2 cellular contexts compared by ENCODE assay signal in the genomic region with DNA sequence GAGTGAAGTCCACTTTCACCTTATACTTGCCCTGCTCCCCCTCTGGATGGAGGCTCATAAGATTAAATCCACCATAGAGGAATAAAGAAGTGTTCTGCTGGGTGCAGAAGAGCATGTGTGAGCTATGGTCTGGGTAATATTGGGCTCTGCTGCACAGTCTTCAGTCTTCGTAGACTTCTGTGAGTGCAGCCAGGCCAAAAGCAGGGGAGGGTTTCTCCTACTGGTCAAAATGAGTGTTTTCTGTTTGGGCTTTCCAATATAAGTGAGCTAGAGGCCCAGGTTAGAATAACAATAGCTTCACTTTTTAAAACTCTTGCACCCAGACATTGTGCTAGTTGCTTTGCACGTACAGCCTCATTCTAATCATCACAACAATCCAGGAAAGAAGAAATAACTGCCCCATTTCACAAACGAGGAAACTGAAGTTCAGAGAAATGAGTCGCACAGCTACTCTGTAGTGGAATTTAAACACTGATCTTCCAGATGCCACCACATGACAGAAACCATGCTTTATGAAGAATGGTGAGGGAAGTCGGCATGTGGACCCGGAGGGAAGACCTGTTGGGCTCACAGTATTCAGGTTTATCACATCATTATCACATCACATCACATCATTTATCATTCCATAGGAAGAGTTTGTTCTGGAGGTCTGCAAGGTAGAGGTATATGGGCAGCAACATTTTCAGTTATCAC.
TF ChIP-seq lines count a peak whose summit lies in the region.

No MANE protein-coding gene starts in this region.

TF ChIP-seq in IMR-90, 13 proteins besides CTCF, POLR2A, EP300 and RAD21 (continued from another document):
- TF ChIP-seq, protein P1, sequence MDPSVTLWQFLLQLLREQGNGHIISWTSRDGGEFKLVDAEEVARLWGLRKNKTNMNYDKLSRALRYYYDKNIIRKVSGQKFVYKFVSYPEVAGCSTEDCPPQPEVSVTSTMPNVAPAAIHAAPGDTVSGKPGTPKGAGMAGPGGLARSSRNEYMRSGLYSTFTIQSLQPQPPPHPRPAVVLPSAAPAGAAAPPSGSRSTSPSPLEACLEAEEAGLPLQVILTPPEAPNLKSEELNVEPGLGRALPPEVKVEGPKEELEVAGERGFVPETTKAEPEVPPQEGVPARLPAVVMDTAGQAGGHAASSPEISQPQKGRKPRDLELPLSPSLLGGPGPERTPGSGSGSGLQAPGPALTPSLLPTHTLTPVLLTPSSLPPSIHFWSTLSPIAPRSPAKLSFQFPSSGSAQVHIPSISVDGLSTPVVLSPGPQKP (IDR thresholded peaks at IDR 0.05; ENCODE audit: borderline replicate concordance, low read depth, low read length) = no peak
- TF ChIP-seq RCOR1 (IDR thresholded peaks at IDR 0.05; ENCODE audit: insufficient replicate concordance, low read length) (no peak), CEBPB (IDR thresholded peaks at IDR 0.05; ENCODE audit: low read depth, low read length) (no peak), FOS (IDR thresholded peaks at IDR 0.05; ENCODE audit: low read depth, low read length) (no peak), MAZ (IDR thresholded peaks at IDR 0.05; ENCODE audit: borderline replicate concordance, low read depth, low read length) (no peak), BHLHE40 (IDR thresholded peaks at IDR 0.05; ENCODE audit: low read depth, low read length) (no peak), RFX5 (IDR thresholded peaks at IDR 0.05; ENCODE audit: low read depth, low read length) (no peak), MAFK (IDR thresholded peaks at IDR 0.05; ENCODE audit: low read depth, low read length) (no peak), MXI1 (IDR thresholded peaks at IDR 0.05; ENCODE audit: borderline replicate concordance, low read depth, low read length) (no peak), NFE2L2 (IDR thresholded peaks at IDR 0.05; ENCODE audit: low read depth, low read length) (no peak), SMC3 (IDR thresholded peaks at IDR 0.05; ENCODE audit: low read depth, low read length) (no peak)
- TF ChIP-seq, protein P2, sequence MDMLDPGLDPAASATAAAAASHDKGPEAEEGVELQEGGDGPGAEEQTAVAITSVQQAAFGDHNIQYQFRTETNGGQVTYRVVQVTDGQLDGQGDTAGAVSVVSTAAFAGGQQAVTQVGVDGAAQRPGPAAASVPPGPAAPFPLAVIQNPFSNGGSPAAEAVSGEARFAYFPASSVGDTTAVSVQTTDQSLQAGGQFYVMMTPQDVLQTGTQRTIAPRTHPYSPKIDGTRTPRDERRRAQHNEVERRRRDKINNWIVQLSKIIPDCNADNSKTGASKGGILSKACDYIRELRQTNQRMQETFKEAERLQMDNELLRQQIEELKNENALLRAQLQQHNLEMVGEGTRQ (IDR thresholded peaks at IDR 0.05; ENCODE audit: low read depth, low read length) = no peak

TF ChIP-seq in SK-N-SH, 30 proteins besides CTCF, POLR2A, EP300 and RAD21:
- TF ChIP-seq, protein P3, sequence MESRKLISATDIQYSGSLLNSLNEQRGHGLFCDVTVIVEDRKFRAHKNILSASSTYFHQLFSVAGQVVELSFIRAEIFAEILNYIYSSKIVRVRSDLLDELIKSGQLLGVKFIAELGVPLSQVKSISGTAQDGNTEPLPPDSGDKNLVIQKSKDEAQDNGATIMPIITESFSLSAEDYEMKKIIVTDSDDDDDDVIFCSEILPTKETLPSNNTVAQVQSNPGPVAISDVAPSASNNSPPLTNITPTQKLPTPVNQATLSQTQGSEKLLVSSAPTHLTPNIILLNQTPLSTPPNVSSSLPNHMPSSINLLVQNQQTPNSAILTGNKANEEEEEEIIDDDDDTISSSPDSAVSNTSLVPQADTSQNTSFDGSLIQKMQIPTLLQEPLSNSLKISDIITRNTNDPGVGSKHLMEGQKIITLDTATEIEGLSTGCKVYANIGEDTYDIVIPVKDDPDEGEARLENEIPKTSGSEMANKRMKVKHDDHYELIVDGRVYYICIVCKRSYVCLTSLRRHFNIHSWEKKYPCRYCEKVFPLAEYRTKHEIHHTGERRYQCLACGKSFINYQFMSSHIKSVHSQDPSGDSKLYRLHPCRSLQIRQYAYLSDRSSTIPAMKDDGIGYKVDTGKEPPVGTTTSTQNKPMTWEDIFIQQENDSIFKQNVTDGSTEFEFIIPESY (IDR thresholded peaks at IDR 0.05; ENCODE audit: borderline replicate concordance, low read depth) = no peak
- TF ChIP-seq TEAD4 (IDR thresholded peaks at IDR 0.05; ENCODE audit: borderline replicate concordance, insufficient read depth) (no peak), POLR2AphosphoS5 (IDR thresholded peaks at IDR 0.05; ENCODE audit: low read depth, low read length) (no peak), TAF1 (IDR thresholded peaks at IDR 0.05; ENCODE audit: borderline replicate concordance, low read depth, low read length) (no peak), FOSL2 (IDR thresholded peaks at IDR 0.05; ENCODE audit: borderline replicate concordance, low read depth) (no peak), GATA2 (CRISPR knock-in tag; IDR thresholded peaks at IDR 0.05) (no peak), SIN3A (IDR thresholded peaks at IDR 0.05; ENCODE audit: borderline replicate concordance, low read depth, low read length) (no peak), MEF2A (IDR thresholded peaks at IDR 0.05; ENCODE audit: borderline replicate concordance, low read depth) (no peak), FOXM1 (IDR thresholded peaks at IDR 0.05; ENCODE audit: low read depth) (no peak)
- TF ChIP-seq, protein P4, sequence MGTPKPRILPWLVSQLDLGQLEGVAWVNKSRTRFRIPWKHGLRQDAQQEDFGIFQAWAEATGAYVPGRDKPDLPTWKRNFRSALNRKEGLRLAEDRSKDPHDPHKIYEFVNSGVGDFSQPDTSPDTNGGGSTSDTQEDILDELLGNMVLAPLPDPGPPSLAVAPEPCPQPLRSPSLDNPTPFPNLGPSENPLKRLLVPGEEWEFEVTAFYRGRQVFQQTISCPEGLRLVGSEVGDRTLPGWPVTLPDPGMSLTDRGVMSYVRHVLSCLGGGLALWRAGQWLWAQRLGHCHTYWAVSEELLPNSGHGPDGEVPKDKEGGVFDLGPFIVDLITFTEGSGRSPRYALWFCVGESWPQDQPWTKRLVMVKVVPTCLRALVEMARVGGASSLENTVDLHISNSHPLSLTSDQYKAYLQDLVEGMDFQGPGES (IDR thresholded peaks at IDR 0.05; ENCODE audit: low read depth, low read length) = no peak
- TF ChIP-seq, protein P2 (IDR thresholded peaks at IDR 0.05; ENCODE audit: borderline replicate concordance, low read depth, low read length) = no peak
- TF ChIP-seq, protein P5, sequence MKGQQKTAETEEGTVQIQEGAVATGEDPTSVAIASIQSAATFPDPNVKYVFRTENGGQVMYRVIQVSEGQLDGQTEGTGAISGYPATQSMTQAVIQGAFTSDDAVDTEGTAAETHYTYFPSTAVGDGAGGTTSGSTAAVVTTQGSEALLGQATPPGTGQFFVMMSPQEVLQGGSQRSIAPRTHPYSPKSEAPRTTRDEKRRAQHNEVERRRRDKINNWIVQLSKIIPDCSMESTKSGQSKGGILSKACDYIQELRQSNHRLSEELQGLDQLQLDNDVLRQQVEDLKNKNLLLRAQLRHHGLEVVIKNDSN (IDR thresholded peaks at IDR 0.05; ENCODE audit: borderline replicate concordance, low read depth) = no peak
- TF ChIP-seq, protein P6, sequence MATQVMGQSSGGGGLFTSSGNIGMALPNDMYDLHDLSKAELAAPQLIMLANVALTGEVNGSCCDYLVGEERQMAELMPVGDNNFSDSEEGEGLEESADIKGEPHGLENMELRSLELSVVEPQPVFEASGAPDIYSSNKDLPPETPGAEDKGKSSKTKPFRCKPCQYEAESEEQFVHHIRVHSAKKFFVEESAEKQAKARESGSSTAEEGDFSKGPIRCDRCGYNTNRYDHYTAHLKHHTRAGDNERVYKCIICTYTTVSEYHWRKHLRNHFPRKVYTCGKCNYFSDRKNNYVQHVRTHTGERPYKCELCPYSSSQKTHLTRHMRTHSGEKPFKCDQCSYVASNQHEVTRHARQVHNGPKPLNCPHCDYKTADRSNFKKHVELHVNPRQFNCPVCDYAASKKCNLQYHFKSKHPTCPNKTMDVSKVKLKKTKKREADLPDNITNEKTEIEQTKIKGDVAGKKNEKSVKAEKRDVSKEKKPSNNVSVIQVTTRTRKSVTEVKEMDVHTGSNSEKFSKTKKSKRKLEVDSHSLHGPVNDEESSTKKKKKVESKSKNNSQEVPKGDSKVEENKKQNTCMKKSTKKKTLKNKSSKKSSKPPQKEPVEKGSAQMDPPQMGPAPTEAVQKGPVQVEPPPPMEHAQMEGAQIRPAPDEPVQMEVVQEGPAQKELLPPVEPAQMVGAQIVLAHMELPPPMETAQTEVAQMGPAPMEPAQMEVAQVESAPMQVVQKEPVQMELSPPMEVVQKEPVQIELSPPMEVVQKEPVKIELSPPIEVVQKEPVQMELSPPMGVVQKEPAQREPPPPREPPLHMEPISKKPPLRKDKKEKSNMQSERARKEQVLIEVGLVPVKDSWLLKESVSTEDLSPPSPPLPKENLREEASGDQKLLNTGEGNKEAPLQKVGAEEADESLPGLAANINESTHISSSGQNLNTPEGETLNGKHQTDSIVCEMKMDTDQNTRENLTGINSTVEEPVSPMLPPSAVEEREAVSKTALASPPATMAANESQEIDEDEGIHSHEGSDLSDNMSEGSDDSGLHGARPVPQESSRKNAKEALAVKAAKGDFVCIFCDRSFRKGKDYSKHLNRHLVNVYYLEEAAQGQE (IDR thresholded peaks at IDR 0.05; ENCODE audit: low read depth, low read length) = no peak
- TF ChIP-seq, protein P7, sequence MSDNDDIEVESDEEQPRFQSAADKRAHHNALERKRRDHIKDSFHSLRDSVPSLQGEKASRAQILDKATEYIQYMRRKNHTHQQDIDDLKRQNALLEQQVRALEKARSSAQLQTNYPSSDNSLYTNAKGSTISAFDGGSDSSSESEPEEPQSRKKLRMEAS (IDR thresholded peaks at IDR 0.05; ENCODE audit: low read depth) = no peak
